Comparison of ENCODE assay signal across 1 cellular context in the genomic region with DNA sequence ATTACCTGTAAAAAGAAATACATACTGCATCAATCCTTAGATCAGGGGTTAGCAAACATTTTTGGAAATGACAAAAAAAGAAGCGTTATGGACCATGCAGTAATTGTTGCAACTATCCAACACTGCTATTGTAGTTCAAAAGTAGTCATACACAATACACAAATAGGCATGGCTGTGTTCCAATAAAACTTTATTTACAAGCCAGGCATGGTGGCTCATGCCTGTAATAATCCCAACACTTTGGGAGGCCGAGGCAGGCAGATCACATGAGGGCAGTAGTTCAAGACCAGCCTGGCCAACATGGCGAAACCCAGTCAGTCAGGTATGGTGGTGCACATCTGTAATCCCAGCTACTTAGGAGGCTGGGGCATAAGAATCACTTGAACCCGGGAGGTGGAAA.
TF ChIP-seq lines count a peak whose summit lies in the region.

No MANE protein-coding gene starts in this region.

TF ChIP-seq in K562, 482 proteins besides CTCF, POLR2A, EP300 and RAD21:
- TF ChIP-seq ZBTB40 (IDR thresholded peaks at IDR 0.05) (peak; percentile 92), ZBTB40 (CRISPR knock-in tag; IDR thresholded peaks at IDR 0.05) (peak; percentile 74), CC2D1A (IDR thresholded peaks at IDR 0.05) (no peak), THRAP3 (IDR thresholded peaks at IDR 0.05; ENCODE audit: borderline replicate concordance) (no peak), PHB (CRISPR knock-in tag; IDR thresholded peaks at IDR 0.05) (no peak)
TF ChIP-seq in K562: peak in this region for 1.
